ENCODE assay signal across 1 cellular context in the genomic region with DNA sequence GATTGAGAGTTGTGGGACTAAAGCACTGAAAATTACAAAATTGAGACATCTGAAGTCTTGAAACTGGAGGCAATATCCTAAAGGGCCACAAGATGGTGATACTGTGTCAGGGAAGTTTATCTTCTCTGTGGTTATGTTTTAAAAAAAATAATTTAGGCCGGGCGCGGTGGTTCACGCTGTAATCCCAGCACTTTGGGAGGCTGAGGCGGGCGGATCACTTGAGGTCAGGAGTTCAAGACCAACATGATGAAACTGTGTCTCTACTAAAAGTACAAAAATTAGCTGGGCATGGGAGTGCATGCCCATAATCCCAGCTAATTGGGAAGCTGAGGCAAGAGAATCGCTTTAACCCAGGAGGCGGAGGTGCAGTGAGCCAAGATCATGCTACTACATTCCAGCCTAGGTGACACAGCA.
TF ChIP-seq lines count a peak whose summit lies in the region.

No MANE protein-coding gene starts in this region.

TF ChIP-seq in GM12878, 131 proteins besides CTCF, POLR2A, EP300 and RAD21 (continued from another document):
- peak; percentile 68; the same call in 1 of the 2 replicates for TF ChIP-seq SMC3 (IDR thresholded peaks at IDR 0.05; ENCODE audit: borderline replicate concordance, low read length)
- TF ChIP-seq ZNF384 (IDR thresholded peaks at IDR 0.05; ENCODE audit: borderline replicate concordance, low read depth, low read length): peak; percentile 75
- peak; percentile 19 for TF ChIP-seq SKIL (IDR thresholded peaks at IDR 0.05; ENCODE audit: low read depth, poor library complexity, severe bottlenecking)
- TF ChIP-seq RUNX3 (IDR thresholded peaks at IDR 0.05; ENCODE audit: low read length): peak; percentile 82
- TF ChIP-seq, protein P1, sequence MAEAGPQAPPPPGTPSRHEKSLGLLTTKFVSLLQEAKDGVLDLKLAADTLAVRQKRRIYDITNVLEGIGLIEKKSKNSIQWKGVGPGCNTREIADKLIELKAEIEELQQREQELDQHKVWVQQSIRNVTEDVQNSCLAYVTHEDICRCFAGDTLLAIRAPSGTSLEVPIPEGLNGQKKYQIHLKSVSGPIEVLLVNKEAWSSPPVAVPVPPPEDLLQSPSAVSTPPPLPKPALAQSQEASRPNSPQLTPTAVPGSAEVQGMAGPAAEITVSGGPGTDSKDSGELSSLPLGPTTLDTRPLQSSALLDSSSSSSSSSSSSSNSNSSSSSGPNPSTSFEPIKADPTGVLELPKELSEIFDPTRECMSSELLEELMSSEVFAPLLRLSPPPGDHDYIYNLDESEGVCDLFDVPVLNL (IDR thresholded peaks at IDR 0.05; ENCODE audit: low read depth, low read length): no peak
- TF ChIP-seq KLF5 (IDR thresholded peaks at IDR 0.05; ENCODE audit: partially characterized antibody): no peak
- TF ChIP-seq CREB1 (IDR thresholded peaks at IDR 0.05; ENCODE audit: low read depth): no peak
TF ChIP-seq in GM12878: peak in this region for 6.
